11 cellular contexts compared by ENCODE assay signal in genomic region chr1:24386241-24386640, GRCh38. TPM values are rescaled to one million over a fixed set of nuclear protein-coding genes. Genes with fewer than 3 reads are reported as not detected.
DNase-seq lines count a peak whose midpoint lies in the region; ATAC-seq and TF ChIP-seq lines count a peak whose summit lies in the region.
"Had no signal": no experiment of that assay in that cellular context is flagged by ENCODE, and none has a peak within 500 bp of the region (broad histone marks: within the 10 kb centered on the region; RNA-seq: fewer than 3 reads in every experiment).

No MANE protein-coding gene starts in this region.

- no peak overlapping the region for H3K27ac Mint-ChIP-seq in activated CD8-positive, alpha-beta memory T cell treated with anti-CD3 and anti-CD28 coated beads, Interleukin-2, amount 10 ng/mL, durations not matched to agents 7 days and 5 days
- H3K27ac Mint-ChIP-seq in chondrocyte (ENCODE audit: unreplicated experiment) = no peak overlapping the region
- peak overlapping the region; percentile 64 for H3K27ac Mint-ChIP-seq in stimulated activated memory B cell treated with anti-CD40 and anti-IgM and Interleukin-4, amounts not matched to agents 10 μg/mL and 1 μg/mL and 100 μg/mL, for 72 hours
- H3K27ac Mint-ChIP-seq: activated CD4-positive, alpha-beta T cell treated with anti-CD3 and anti-CD28 coated beads for 36 hours had no signal

- peaks cover 3% of the 10 kb centered on the region for H3K36me3 Mint-ChIP-seq in activated CD8-positive, alpha-beta memory T cell treated with anti-CD3 and anti-CD28 coated beads, Interleukin-2, amount 10 ng/mL, durations not matched to agents 7 days and 5 days
- peaks cover 3% of the 10 kb centered on the region for H3K36me3 Mint-ChIP-seq in chondrocyte (ENCODE audit: low read depth)
- peaks cover 13% of the 10 kb centered on the region for H3K36me3 Mint-ChIP-seq in stimulated activated memory B cell treated with anti-CD40 and anti-IgM and Interleukin-4, amounts not matched to agents 10 μg/mL and 1 μg/mL and 100 μg/mL, for 72 hours

- H3K9me3 Mint-ChIP-seq in activated CD8-positive, alpha-beta memory T cell treated with anti-CD3 and anti-CD28 coated beads, Interleukin-2, amount 10 ng/mL, durations not matched to agents 7 days and 5 days (ENCODE audit: low read depth) = no peaks in the 10 kb centered on the region
- no peaks in the 10 kb centered on the region for H3K9me3 Mint-ChIP-seq in chondrocyte (ENCODE audit: low read depth)
- H3K9me3 Mint-ChIP-seq in stimulated activated memory B cell treated with anti-CD40 and anti-IgM and Interleukin-4, amounts not matched to agents 10 μg/mL and 1 μg/mL and 100 μg/mL, for 72 hours = no peaks in the 10 kb centered on the region

- no peak for TF ChIP-seq CTCF in chondrocyte (IDR thresholded peaks at IDR 0.05)

- CTCF ChIA-PET in activated CD8-positive, alpha-beta memory T cell treated with anti-CD3 and anti-CD28 coated beads, Interleukin-2, amount 10 ng/mL, durations not matched to agents 7 days and 5 days (lab: Charles Lee) = interaction anchor here (0.8 to 9.8 kb wide), 19 partner anchors 11 to 236 kb away, joined by 3 to 137 read pairs (median 8); partner anchors contain the start of genes GRHL3 and NIPAL3

- ATAC-seq in activated CD8-positive, alpha-beta memory T cell treated with anti-CD3 and anti-CD28 coated beads, Interleukin-2, amount 10 ng/mL, durations not matched to agents 7 days and 5 days = no peak
- ATAC-seq in stimulated activated memory B cell treated with anti-CD40 and anti-IgM and Interleukin-4, amounts not matched to agents 10 μg/mL and 1 μg/mL and 100 μg/mL, for 72 hours = no peak
- no peak for ATAC-seq in HG03442 (IDR thresholded peaks at IDR 0.05; ENCODE audit: unreplicated experiment)
- ATAC-seq in left colon = no peak

- no peaks in the 10 kb centered on the region for H3K27me3 Mint-ChIP-seq in activated CD8-positive, alpha-beta memory T cell treated with anti-CD3 and anti-CD28 coated beads, Interleukin-2, amount 10 ng/mL, durations not matched to agents 7 days and 5 days
- no peaks in the 10 kb centered on the region for H3K27me3 Mint-ChIP-seq in chondrocyte (ENCODE audit: low read depth)
- H3K27me3 Mint-ChIP-seq in stimulated activated memory B cell treated with anti-CD40 and anti-IgM and Interleukin-4, amounts not matched to agents 10 μg/mL and 1 μg/mL and 100 μg/mL, for 72 hours = no peaks in the 10 kb centered on the region
- H3K27me3 Mint-ChIP-seq: activated CD4-positive, alpha-beta T cell treated with anti-CD3 and anti-CD28 coated beads for 36 hours had no signal

- no peak overlapping the region for H3K4me3 Mint-ChIP-seq in activated CD8-positive, alpha-beta memory T cell treated with anti-CD3 and anti-CD28 coated beads, Interleukin-2, amount 10 ng/mL, durations not matched to agents 7 days and 5 days
- H3K4me3 Mint-ChIP-seq in chondrocyte (ENCODE audit: unreplicated experiment) = no peak overlapping the region
- no peak overlapping the region for H3K4me3 Mint-ChIP-seq in stimulated activated memory B cell treated with anti-CD40 and anti-IgM and Interleukin-4, amounts not matched to agents 10 μg/mL and 1 μg/mL and 100 μg/mL, for 72 hours
- H3K4me3 Mint-ChIP-seq: activated CD4-positive, alpha-beta T cell treated with anti-CD3 and anti-CD28 coated beads for 36 hours had no signal

- H3K4me1 Mint-ChIP-seq in activated CD8-positive, alpha-beta memory T cell treated with anti-CD3 and anti-CD28 coated beads, Interleukin-2, amount 10 ng/mL, durations not matched to agents 7 days and 5 days = peaks cover 36% of the 10 kb centered on the region
- peaks cover 23% of the 10 kb centered on the region for H3K4me1 Mint-ChIP-seq in chondrocyte (ENCODE audit: low read depth)
- peaks cover 35% of the 10 kb centered on the region for H3K4me1 Mint-ChIP-seq in stimulated activated memory B cell treated with anti-CD40 and anti-IgM and Interleukin-4, amounts not matched to agents 10 μg/mL and 1 μg/mL and 100 μg/mL, for 72 hours

- DNase-seq in activated CD8-positive, alpha-beta memory T cell treated with anti-CD3 and anti-CD28 coated beads, Interleukin-2, amount 10 ng/mL, durations not matched to agents 7 days and 5 days = peak; percentile 19
- DNase-seq in activated CD8-positive, alpha-beta memory T cell treated with anti-CD3 and anti-CD28 coated beads, Interleukin-2, amount 50 U/mL, for 4 hours = no peak
- DNase-seq in NCI-H2171 treated with DMSO at 0.1 percent for 48 hours (lab: John Stamatoyannopoulos, UW) (peak; percentile 80), chondrocyte (ENCODE audit: low spot score) (peak; percentile 39), NCI-H2081 treated with DMSO at 0.1 percent for 48 hours (lab: John Stamatoyannopoulos, UW) (no peak), left colon (no peak)
- DNase-seq: islet precursor cell, NCI-H1930 had no signal

- intact Hi-C loops in left colon (cut with DNase I, micrococcal nuclease) = no loop called here

RNA-seq across cellular contexts. Expression of gene STPG1, which starts 27.3 kb away (rescaled TPM):
- total RNA-seq in activated CD8-positive, alpha-beta memory T cell treated with anti-CD3 and anti-CD28 coated beads, Interleukin-2, amount 10 ng/mL, durations not matched to agents 7 days and 5 days = 1 to 10 TPM; 5.6 to 9.2 TPM
- total RNA-seq in chondrocyte = 5.0 to 6.8 TPM (median 5.8 TPM) in 3 replicates
- total RNA-seq in left colon = 10 to 100 TPM; 17.6 to 24.7 TPM

RNA-seq across cellular contexts. Expression of gene NIPAL3, which starts 29.4 kb away (rescaled TPM):
- 10 to 100 TPM; 35.4 to 44.2 TPM for total RNA-seq in activated CD8-positive, alpha-beta memory T cell treated with anti-CD3 and anti-CD28 coated beads, Interleukin-2, amount 10 ng/mL, durations not matched to agents 7 days and 5 days
- total RNA-seq in chondrocyte = 27.1 to 35.3 TPM (median 29.3 TPM) in 3 replicates
- 10 to 100 TPM; 33.9 to 48.2 TPM for total RNA-seq in left colon

Comparison
In these comparisons a context has a peak if more than half of its experiments do, and no peak if none do; other contexts are left out.
1. DNase-seq: peak in activated CD8-positive, alpha-beta memory T cell treated with anti-CD3 and anti-CD28 coated beads, Interleukin-2, amount 10 ng/mL, durations not matched to agents 7 days and 5 days (single experiment), NCI-H2171 treated with DMSO at 0.1 percent for 48 hours (single experiment) and chondrocyte (single experiment); none in activated CD8-positive, alpha-beta memory T cell treated with anti-CD3 and anti-CD28 coated beads, Interleukin-2, amount 50 U/mL, for 4 hours (single experiment), NCI-H2081 treated with DMSO at 0.1 percent for 48 hours (single experiment) and left colon (0 of 2).